Comparison of ENCODE assay signal across 11 cellular contexts in the genomic region with DNA sequence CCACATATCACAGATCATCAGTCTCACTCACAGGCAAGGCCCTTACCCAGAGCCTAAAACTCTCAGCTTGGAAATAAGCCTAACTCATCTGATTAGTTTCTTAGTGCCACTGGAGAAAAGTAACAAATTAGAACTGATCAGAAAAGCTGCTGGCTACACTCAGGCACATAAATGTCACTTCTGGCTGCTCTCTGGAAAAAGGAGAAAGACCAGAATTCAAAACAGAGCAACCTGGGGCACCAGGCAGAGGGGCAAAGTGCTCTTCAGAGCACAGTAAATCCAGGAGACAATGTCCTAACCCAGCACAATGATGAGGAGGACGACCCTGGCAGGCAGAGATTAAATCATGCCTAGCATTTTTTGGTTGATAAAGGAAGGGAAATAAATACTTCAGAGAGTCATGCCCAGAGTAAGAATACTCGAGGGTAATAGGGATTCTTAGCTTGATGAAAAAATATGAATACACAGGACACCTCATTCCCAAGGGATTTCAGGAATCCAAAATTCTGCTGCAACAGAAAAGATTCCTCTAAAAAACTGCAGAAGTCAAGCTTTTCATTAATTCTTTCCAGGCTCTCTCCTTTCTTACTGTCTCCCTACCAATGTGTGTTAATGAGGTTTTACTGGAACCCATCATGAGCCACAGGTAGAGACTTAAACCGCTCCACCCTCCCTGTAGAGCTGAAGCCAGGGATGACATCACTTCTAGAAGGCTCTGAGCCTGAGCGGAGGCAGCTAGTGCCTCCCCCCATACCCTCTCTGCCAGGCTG. TPM values are rescaled to one million over a fixed set of nuclear protein-coding genes. Genes with fewer than 3 reads are reported as not detected.
DNase-seq lines count a peak whose midpoint lies in the region; ATAC-seq and TF ChIP-seq lines count a peak whose summit lies in the region.
"Had no signal": no experiment of that assay in that cellular context is flagged by ENCODE, and none has a peak within 500 bp of the region (broad histone marks: within the 10 kb centered on the region; RNA-seq: fewer than 3 reads in every experiment).

No MANE protein-coding gene starts in this region.

- H3K4me1 ChIP-seq in KMS-11 (ENCODE audit: low read depth, poor library complexity, severe bottlenecking), result peaks cover 34% of the 10 kb centered on the region

- H3K4me1 Mint-ChIP-seq in MCF 10A (ENCODE audit: insufficient read depth, unreplicated experiment), result peaks cover 46% of the 10 kb centered on the region
- peaks cover 6% of the 10 kb centered on the region for H3K4me1 Mint-ChIP-seq in memory B cell

- H3K9ac ChIP-seq in KMS-11, result no peak overlapping the region

- no peaks in the 10 kb centered on the region for H3K36me3 ChIP-seq in KMS-11 (ENCODE audit: insufficient read depth)
- H3K36me3 ChIP-seq: thoracic aorta had no signal

- BruUV-seq in MCF 10A (replicated peaks; lab: Mats Ljungman, UMichigan), result no TSS peak

- peak; percentile 52 for DNase-seq in AG20443 (ENCODE audit: low spot score)
- DNase-seq in MCF 10A (ENCODE audit: unreplicated experiment), result no peak
- no peak for DNase-seq in memory B cell (ENCODE audit: low spot score in 2 of 2)
- no peak for DNase-seq in NCI-H1436 treated with DMSO at 0.1 percent for 48 hours (lab: John Stamatoyannopoulos, UW)
- no peak for DNase-seq in stimulated activated naive CD8-positive, alpha-beta T cell treated with anti-CD3 and anti-CD28 coated beads, Interleukin-15, Interleukin-2, amounts not matched to agents 100 U/mL and 50 U/mL, for 24 hours
- no peak for DNase-seq in HPDE6-E6E7 (ENCODE audit: extremely low spot score)
- DNase-seq: activated gamma-delta T cell treated with Interleukin-2 at 50 U/mL for 16 hours, NCI-H510A treated with DMSO at 0.1 percent for 48 hours had no signal

- peak overlapping the region; percentile 75 for H3K4me3 Mint-ChIP-seq in MCF 10A (ENCODE audit: unreplicated experiment)
- peak overlapping the region; percentile 3 for H3K4me3 Mint-ChIP-seq in memory B cell

- no peak for ATAC-seq in memory B cell (ENCODE audit: low read depth)
- no peak for ATAC-seq in GM21786 (IDR thresholded peaks at IDR 0.05; ENCODE audit: unreplicated experiment)
- no peak for ATAC-seq in stimulated activated naive CD8-positive, alpha-beta T cell treated with anti-CD3 and anti-CD28 coated beads, Interleukin-15, Interleukin-2, amounts not matched to agents 100 U/mL and 50 U/mL, for 24 hours

- H3K4me2 ChIP-seq in KMS-11, result peak overlapping the region; percentile 76; the same call in 1 of the 2 replicates

- H3K9me3 Mint-ChIP-seq in MCF 10A (ENCODE audit: unreplicated experiment), result no peaks in the 10 kb centered on the region
- no peaks in the 10 kb centered on the region for H3K9me3 Mint-ChIP-seq in memory B cell

- H2AFZ ChIP-seq in KMS-11 (ENCODE audit: low read depth), result no peak overlapping the region

- H3K36me3 Mint-ChIP-seq in MCF 10A (ENCODE audit: insufficient read depth, unreplicated experiment) (peaks cover 4% of the 10 kb centered on the region), memory B cell (peaks cover 2% of the 10 kb centered on the region)

- no peaks in the 10 kb centered on the region for H3K27me3 ChIP-seq in KMS-11 (ENCODE audit: insufficient read depth, low read depth)

- CTCF ChIA-PET in MCF 10A (lab: Yijun Ruan, JAX), result interaction anchor here (0.6 to 8.4 kb wide), 12 partner anchors 10 to 206 kb away, joined by 3 to 140 read pairs (median 6); no protein-coding TSS in a partner anchor

- H4K20me1 ChIP-seq in KMS-11 (ENCODE audit: insufficient read depth), result no peaks in the 10 kb centered on the region

- no peaks in the 10 kb centered on the region for H3K79me2 ChIP-seq in KMS-11 (ENCODE audit: insufficient read depth, low read depth)

- POLR2A ChIA-PET in MCF 10A (lab: Yijun Ruan, JAX), result interaction anchor here (0.7 to 8.2 kb wide), 14 partner anchors 11 to 232 kb away, joined by 3 to 222 read pairs (median 6); a partner anchor contains a TSS

- TF ChIP-seq CTCF in KMS-11 (conservative IDR thresholded peaks at IDR 0.05; ENCODE audit: low read depth, low read length) (no peak), MCF 10A (IDR thresholded peaks at IDR 0.05; ENCODE audit: unreplicated experiment) (no peak)

- H3K27ac ChIP-seq in KMS-11, result no peak overlapping the region
- H3K27ac ChIP-seq: thoracic aorta had no signal

- H3K27ac Mint-ChIP-seq in MCF 10A (ENCODE audit: low read depth, unreplicated experiment), result peak overlapping the region; percentile 85
- no peak overlapping the region for H3K27ac Mint-ChIP-seq in memory B cell

- no peak overlapping the region for H3K4me3 ChIP-seq in KMS-11 (IDR thresholded peaks at IDR 0.05; ENCODE audit: insufficient read depth, low read depth, low read length)
- H3K4me3 ChIP-seq: thoracic aorta had no signal

- intact Hi-C loops in MCF 10A (cut with micrococcal nuclease), result loop anchor here (1.0 kb wide), 1 partner anchor 80 kb away; no protein-coding TSS in a partner anchor

- H3K27me3 Mint-ChIP-seq in MCF 10A (ENCODE audit: insufficient read depth, unreplicated experiment), result no peaks in the 10 kb centered on the region
- peaks cover 16% of the 10 kb centered on the region for H3K27me3 Mint-ChIP-seq in memory B cell

RNA-seq across cellular contexts. Expression of a gene that starts 3.6 kb away (rescaled TPM):
- total RNA-seq in MCF 10A (2022), result 214 and 232 TPM in 2 replicates
